In genomic region chr9:90820406-90820805, GRCh38 we compare ENCODE assay signal across 1 cellular context. TPM values are rescaled to one million over a fixed set of nuclear protein-coding genes. Genes with fewer than 3 reads are reported as not detected.
"Had no signal": no experiment of that assay in that cellular context is flagged by ENCODE, and none has a peak within 500 bp of the region (broad histone marks: within the 10 kb centered on the region; RNA-seq: fewer than 3 reads in every experiment).

No MANE protein-coding gene starts in this region.

RNA-seq across cellular contexts. Expression of gene SYK, which starts 18.8 kb away (rescaled TPM):
- total RNA-seq: osteoblast had no signal
